Comparison of ENCODE assay signal across 16 cellular contexts in genomic region chr4:1307951-1308735, GRCh38. TPM values are rescaled to one million over a fixed set of nuclear protein-coding genes. Genes with fewer than 3 reads are reported as not detected.
DNase-seq lines count a peak whose midpoint lies in the region; ATAC-seq, FAIRE-seq and TF ChIP-seq lines count a peak whose summit lies in the region.
"Had no signal": no experiment of that assay in that cellular context is flagged by ENCODE, and none has a peak within 500 bp of the region (broad histone marks: within the 10 kb centered on the region; RNA-seq: fewer than 3 reads in every experiment).

No MANE protein-coding gene starts in this region.

- H3K23ac ChIP-seq in mesenchymal stem cell (ENCODE audit: low read length in 2 of 2) = no peak overlapping the region

- H2BK15ac ChIP-seq in mesenchymal stem cell (ENCODE audit: low read depth, poor library complexity, severe bottlenecking) = no peak overlapping the region

- TF ChIP-seq CTCF in heart left ventricle (IDR thresholded peaks at IDR 0.05) = no peak
- no peak for TF ChIP-seq CTCF in right atrium auricular region (IDR thresholded peaks at IDR 0.05)
- no peak for TF ChIP-seq CTCF in K562 (IDR thresholded peaks at IDR 0.05 in 2 of 3, conservative IDR thresholded peaks at IDR 0.05 in 1 of 3; ENCODE audit: insufficient read depth in 2 of 3, low read depth in 1 of 3, low read length in 3 of 3)
- TF ChIP-seq CTCF in thyroid gland (IDR thresholded peaks at IDR 0.05) = no peak

- H3K4me1 ChIP-seq in heart left ventricle (peaks cover 0 to 41% (median 35%) of the 10 kb centered on the region in 12 donors), right atrium auricular region (peaks cover 0 to 33% of the 10 kb centered on the region in 2 donors), K562 (replicated peaks in 1 of 2; ENCODE audit: control insufficient read depth in 2 of 2, insufficient read depth in 2 of 2, low read length in 2 of 2) (peaks cover 4 to 44% of the 10 kb centered on the region in 2 experiments; a peak in 4 of 5 replicates), mesenchymal stem cell (ENCODE audit: control insufficient read depth, insufficient read depth, low read depth, low read length) (peaks cover 31% of the 10 kb centered on the region), thyroid gland (peaks cover 39 to 60% of the 10 kb centered on the region in 2 donors)

- peaks cover 83% of the 10 kb centered on the region for H3K79me2 ChIP-seq in K562 (ENCODE audit: control insufficient read depth, insufficient read depth, low read length)

- H3K9me1 ChIP-seq in K562 (ENCODE audit: control insufficient read depth, insufficient read depth, low read length) = no peaks in the 10 kb centered on the region

- intact Hi-C loops in heart left ventricle (cut with DNase I) = loop anchor here in 2 of 10 donors (2.0 kb wide), 2 partner anchors 13 to 39 kb away; partner anchors contain the start of gene UVSSA (in 1 of the 2)
- intact Hi-C loops in K562 (cut with micrococcal nuclease) = no loop called here
- intact Hi-C loops in thyroid gland (cut with DNase I) = no loop called here

- peak overlapping the region; percentile 5 for H4K91ac ChIP-seq in mesenchymal stem cell (ENCODE audit: low read length)

- DNase-seq in heart left ventricle = peak in 3 of 5 donors; percentile 17 to 55 (median 23)
- DNase-seq in right atrium auricular region (ENCODE audit: low spot score) = no peak
- no peak for DNase-seq in K562 (ENCODE audit: extremely low read depth in 1 of 4, low spot score in 3 of 4)
- DNase-seq in mesenchymal stem cell = no peak
- DNase-seq in thyroid gland = peak in 1 of 2 donors; percentile 22
- no peak for DNase-seq in COLO829 (ENCODE audit: low spot score)
- DNase-seq: brain microvascular endothelial cell, DMS79 treated with DMSO at 0.1 percent for 48 hours, head of caudate nucleus, NCI-H1417 treated with DMSO at 0.1 percent for 48 hours, NCI-H446 treated with DMSO at 0.1 percent for 48 hours, T-helper 1 cell had no signal

- H4K8ac ChIP-seq in mesenchymal stem cell (ENCODE audit: low read length) = no peak overlapping the region

- TF ChIP-seq EP300 in K562 (IDR thresholded peaks at IDR 0.05; ENCODE audit: low read length) = no peak

- 0 out of 2 replicates have a peak overlapping the region, but pooled peaks have one; percentile 6 for H3K4me2 ChIP-seq in K562 (ENCODE audit: insufficient read depth, low read length)
- H3K4me2 ChIP-seq in mesenchymal stem cell (ENCODE audit: low read length, poor library complexity, severe bottlenecking) = no peak overlapping the region
- H3K4me2 ChIP-seq: KMS-11 had no signal

- H2BK5ac ChIP-seq in mesenchymal stem cell (ENCODE audit: low read depth, low read length, poor library complexity, severe bottlenecking) = no peak overlapping the region

- POLR2A ChIA-PET in K562 (lab: Yijun Ruan, JAX) = interaction anchor here (0.6 to 2.2 kb wide), 7 partner anchors 10 to 613 kb away, joined by 3 to 11 read pairs (median 4); partner anchors contain the start of gene MAEA

- peak overlapping the region in 1 of 2 experiments; percentile 59 for H2BK12ac ChIP-seq in mesenchymal stem cell (ENCODE audit: low read length in 2 of 2)

- peak overlapping the region in 1 of 2 experiments; percentile 59 for H3K18ac ChIP-seq in mesenchymal stem cell (ENCODE audit: low read depth in 1 of 2, low read length in 2 of 2)

- no peak overlapping the region for H2BK120ac ChIP-seq in mesenchymal stem cell (ENCODE audit: low read depth, low read length)

- H3K9ac ChIP-seq in K562 (ENCODE audit: insufficient read depth in 1 of 2, low read depth in 2 of 2, low read length in 2 of 2) (peak overlapping the region in 1 of 2 experiments; percentile 80; a peak in 2 of 4 replicates), mesenchymal stem cell (ENCODE audit: low read length) (peak overlapping the region; percentile 85)
- H3K9ac ChIP-seq: KMS-11 had no signal

- no peak overlapping the region for H3K4me3 ChIP-seq in heart left ventricle
- H3K4me3 ChIP-seq in right atrium auricular region = no peak overlapping the region
- no peak overlapping the region for H3K4me3 ChIP-seq in K562
- H3K4me3 ChIP-seq in mesenchymal stem cell (ENCODE audit: insufficient read depth in 1 of 2, low read depth in 1 of 2, low read length in 2 of 2) = no peak overlapping the region
- H3K4me3 ChIP-seq in thyroid gland (replicated peaks in 1 of 3) = no peak overlapping the region

- H3K36me3 ChIP-seq in heart left ventricle (peaks cover 0 to 28% (median 24%) of the 10 kb centered on the region in 9 donors), right atrium auricular region (peaks cover 7% of the 10 kb centered on the region), K562 (ENCODE audit: control insufficient read depth, insufficient read depth, low read length) (peaks cover 48% of the 10 kb centered on the region; the same call in 2 of the 3 replicates), mesenchymal stem cell (ENCODE audit: control insufficient read depth in 1 of 2, insufficient read depth in 2 of 2, low read depth in 1 of 2, low read length in 2 of 2) (peaks cover 34 to 45% of the 10 kb centered on the region in 2 experiments), thyroid gland (peaks cover 4 to 5% of the 10 kb centered on the region in 2 donors)

- TF ChIP-seq RAD21 in K562 (CRISPR knock-in tag; conservative IDR thresholded peaks at IDR 0.05 in 1 of 2, IDR thresholded peaks at IDR 0.05 in 1 of 2) = no peak

- no peak overlapping the region for H3K4ac ChIP-seq in mesenchymal stem cell (ENCODE audit: low read depth in 1 of 2, low read length in 2 of 2)

- no TSS peak for BruUV-seq in K562 (replicated peaks; lab: Mats Ljungman, UMichigan)

- peaks cover 24% of the 10 kb centered on the region for H3K79me1 ChIP-seq in mesenchymal stem cell (replicated peaks; ENCODE audit: low read length, poor library complexity, severe bottlenecking)

- CTCF ChIA-PET in K562 (lab: Yijun Ruan, JAX; ENCODE audit: low intra/inter-chr PET ratio) = no interaction called here

- peaks cover 12% of the 10 kb centered on the region for H4K20me1 ChIP-seq in K562 (replicated peaks; ENCODE audit: control insufficient read depth, insufficient read depth, low read length)

- peak overlapping the region in 1 of 2 experiments; percentile 90 for H3K14ac ChIP-seq in mesenchymal stem cell (ENCODE audit: low read length in 2 of 2)

- in situ Hi-C loops in K562 (cut with MboI) = no loop called here

- H2AFZ ChIP-seq in K562 (ENCODE audit: low read depth, low read length) (no peak overlapping the region), mesenchymal stem cell (ENCODE audit: low read depth, low read length) (no peak overlapping the region)

- FAIRE-seq in K562 (lab: Jason Lieb, UNC) = no peak
- FAIRE-seq: endothelial cell of umbilical vein had no signal

- H3K9me3 ChIP-seq in heart left ventricle (no peaks in the 10 kb centered on the region), right atrium auricular region (no peaks in the 10 kb centered on the region), K562 (replicated peaks; ENCODE audit: control insufficient read depth, insufficient read depth, low read depth, low read length) (no peaks in the 10 kb centered on the region), mesenchymal stem cell (ENCODE audit: control insufficient read depth, low read length) (no peaks in the 10 kb centered on the region), thyroid gland (no peaks in the 10 kb centered on the region)

- TF ChIP-seq POLR2A in heart left ventricle (IDR thresholded peaks at IDR 0.05) (no peak), K562 (conservative IDR thresholded peaks at IDR 0.05) (no peak), thyroid gland (IDR thresholded peaks at IDR 0.05) (no peak)

- no peaks in the 10 kb centered on the region for H3K27me3 ChIP-seq in heart left ventricle
- no peaks in the 10 kb centered on the region for H3K27me3 ChIP-seq in right atrium auricular region
- no peaks in the 10 kb centered on the region; a peak in 1 of 5 replicates for H3K27me3 ChIP-seq in K562 (ENCODE audit: control insufficient read depth in 2 of 2, insufficient read depth in 2 of 2, low read length in 2 of 2)
- no peaks in the 10 kb centered on the region for H3K27me3 ChIP-seq in mesenchymal stem cell (ENCODE audit: control insufficient read depth in 1 of 2, insufficient read depth in 1 of 2, low read length in 2 of 2)
- H3K27me3 ChIP-seq in thyroid gland = no peaks in the 10 kb centered on the region
- H3K27me3 ChIP-seq: brain microvascular endothelial cell had no signal

- WGBS in heart left ventricle, 4 donors = 93 to 94% (median 94%) methylated on average over 30 to 34 of the region's 34 CpGs
- WGBS in K562 (ENCODE audit: insufficient coverage, low coverage, missing lambda C conversion rate) = 94% methylated on average over 33 of the region's 34 CpGs
- WGBS in mesenchymal stem cell = 98% methylated on average over 32 of the region's 34 CpGs
- 87% methylated on average over 34 of the region's 34 CpGs for WGBS in thyroid gland, 2 donors

- H2AK5ac ChIP-seq in mesenchymal stem cell (ENCODE audit: low read length, severe bottlenecking) = no peak overlapping the region

- H3K27ac ChIP-seq in heart left ventricle (no peak overlapping the region), right atrium auricular region (peak overlapping the region in 1 of 2 donors; percentile 57), K562 (ENCODE audit: extremely low read depth, low read depth, low read length) (no peak overlapping the region), mesenchymal stem cell (ENCODE audit: low read length, poor library complexity, severe bottlenecking) (no peak overlapping the region), thyroid gland (peak overlapping the region; percentile 73 to 85 (median 82))
- H3K27ac ChIP-seq: KMS-11 had no signal

- ATAC-seq in heart left ventricle (no peak), K562 (no peak), GM19455 (IDR thresholded peaks at IDR 0.05; ENCODE audit: unreplicated experiment) (no peak), HG03280 (IDR thresholded peaks at IDR 0.05; ENCODE audit: unreplicated experiment) (no peak)

RNA-seq across cellular contexts. Expression of gene MAEA, which starts 18.5 kb away (rescaled TPM):
- total RNA-seq in heart left ventricle (10 to 100 TPM; 41.5 to 57.2 (median 45.1) TPM), right atrium auricular region (10 to 100 TPM; 46.0 to 51.7 TPM), K562 (2014; rRNA removed) (63.2 and 104 TPM in 2 replicates), K562 (2014; rRNA removed; fragmentation: Illumina TruSeq; extraction: Trizol) (18.7 and 20.5 TPM in 2 replicates), K562 (2015; rRNA removed; fragmentation: Illumina TruSeq; extraction: Trizol) (45.0 and 48.7 TPM in 2 replicates), K562 (2021) (84.4 and 86.5 TPM in 2 replicates), thyroid gland (10 to 100 TPM; 85.3 to 99.5 (median 87.3) TPM)
- polyA plus RNA-seq in heart left ventricle (10 to 100 TPM; 38.1 to 56.9 TPM), K562 (2011; rRNA removed) (59.3 and 60.8 TPM in 2 replicates), K562 (2014; fragmentation: Illumina TruSeq; extraction: Trizol) (34.3 and 57.0 TPM in 2 replicates), K562 (2014; fragmentation: Nextera tagmentation; extraction: Ambion mirVana) (1 to 10 TPM; 2.1 to 4.7 TPM), K562 (2014; rRNA removed) (72.5 and 74.7 TPM in 2 replicates)
- total RNA-seq in K562 (2011; cell fraction: chromatin; rRNA removed; ENCODE audit: low replicate concordance) = 97.9 and 170 TPM in 2 replicates
- total RNA-seq in K562 (2011; cell fraction: nucleolus; rRNA removed) = 114 and 125 TPM in 2 replicates
- 91.9 and 96.7 TPM in 2 replicates for total RNA-seq in K562 (2011; cell fraction: nucleoplasm; rRNA removed)
- polyA plus RNA-seq in K562 (2011; cell fraction: cytosol; rRNA removed) = 74.2 and 137 TPM in 2 replicates
- 133 and 220 TPM in 2 replicates for polyA plus RNA-seq in K562 (2011; cell fraction: nucleus; rRNA removed)
- 70.1 and 73.0 TPM in 2 replicates for polyA plus RNA-seq in K562 (2012)
- polyA minus RNA-seq in K562 (2011; rRNA and poly(A)+ RNA removed) = 25.7 and 39.9 TPM in 2 replicates
- 62.0 and 64.6 TPM in 2 replicates for polyA minus RNA-seq in K562 (2011; cell fraction: cytosol; rRNA and poly(A)+ RNA removed)
- 51.3 and 58.3 TPM in 2 replicates for polyA minus RNA-seq in K562 (2011; cell fraction: nucleus; rRNA and poly(A)+ RNA removed)
- 37.6 TPM for polyA plus RNA-seq in mesenchymal stem cell (2013, experiment 1 of 2)
- polyA plus RNA-seq in mesenchymal stem cell (2013, experiment 2 of 2) = 37.1 TPM

RNA-seq across cellular contexts. Expression of gene UVSSA, which starts 38.9 kb away (rescaled TPM):
- total RNA-seq in heart left ventricle (10 to 100 TPM in 2 of 9 donors, 1 to 10 TPM in 7; 5.0 to 14.2 (median 6.7) TPM), right atrium auricular region (1 to 10 TPM; 4.4 to 7.5 TPM), K562 (2014; rRNA removed) (4.5 and 5.4 TPM in 2 replicates), K562 (2014; rRNA removed; fragmentation: Illumina TruSeq; extraction: Trizol) (1.5 TPM in 2 replicates), K562 (2015; rRNA removed; fragmentation: Illumina TruSeq; extraction: Trizol) (2.6 and 2.9 TPM in 2 replicates), K562 (2021) (12.4 and 14.6 TPM in 2 replicates), thyroid gland (10 to 100 TPM; 16.7 to 38.7 (median 27.7) TPM)
- polyA plus RNA-seq in heart left ventricle (1 to 10 TPM; 4.7 to 6.6 TPM), K562 (2011; rRNA removed) (3.5 and 7.2 TPM in 2 replicates), K562 (2014; fragmentation: Illumina TruSeq; extraction: Trizol) (3.3 and 4.7 TPM in 2 replicates), K562 (2014; fragmentation: Nextera tagmentation; extraction: Ambion mirVana) (under 1 TPM; 0.21 to 0.27 TPM), K562 (2014; rRNA removed) (5.8 and 9.2 TPM in 2 replicates)
- total RNA-seq in K562 (2011; cell fraction: chromatin; rRNA removed; ENCODE audit: low replicate concordance) = 74.2 and 130 TPM in 2 replicates
- total RNA-seq in K562 (2011; cell fraction: nucleolus; rRNA removed) = 56.7 and 60.5 TPM in 2 replicates
- 48.0 and 51.4 TPM in 2 replicates for total RNA-seq in K562 (2011; cell fraction: nucleoplasm; rRNA removed)
- 3.2 and 3.4 TPM in 2 replicates for polyA plus RNA-seq in K562 (2011; cell fraction: cytosol; rRNA removed)
- polyA plus RNA-seq in K562 (2011; cell fraction: nucleus; rRNA removed) = 46.4 and 58.8 TPM in 2 replicates
- polyA plus RNA-seq in K562 (2012) = 5.4 and 8.3 TPM in 2 replicates
- polyA minus RNA-seq in K562 (2011; rRNA and poly(A)+ RNA removed) = 2.9 and 3.6 TPM in 2 replicates
- 3.3 TPM in 2 replicates for polyA minus RNA-seq in K562 (2011; cell fraction: cytosol; rRNA and poly(A)+ RNA removed)
- 12.8 and 18.4 TPM in 2 replicates for polyA minus RNA-seq in K562 (2011; cell fraction: nucleus; rRNA and poly(A)+ RNA removed)
- polyA plus RNA-seq in mesenchymal stem cell (2013, experiment 1 of 2) = 4.8 TPM
- polyA plus RNA-seq in mesenchymal stem cell (2013, experiment 2 of 2) = 4.3 TPM

RNA-seq across cellular contexts. Expression of gene CTBP1, which starts 59.2 kb away (rescaled TPM):
- total RNA-seq in heart left ventricle = 100 to 1,000 TPM; 105 to 165 (median 128) TPM
- 100 to 1,000 TPM in 1 of 2 donors, 10 to 100 TPM in 1; 92.0 to 148 TPM for polyA plus RNA-seq in heart left ventricle
- 100 to 1,000 TPM; 104 to 140 TPM for total RNA-seq in right atrium auricular region
- 63.5 and 142 TPM in 2 replicates for total RNA-seq in K562 (2011; cell fraction: chromatin; rRNA removed; ENCODE audit: low replicate concordance)
- 94.5 and 102 TPM in 2 replicates for total RNA-seq in K562 (2011; cell fraction: nucleolus; rRNA removed)
- 48.0 and 62.1 TPM in 2 replicates for total RNA-seq in K562 (2011; cell fraction: nucleoplasm; rRNA removed)
- 162 and 230 TPM in 2 replicates for total RNA-seq in K562 (2014; rRNA removed)
- total RNA-seq in K562 (2014; rRNA removed; fragmentation: Illumina TruSeq; extraction: Trizol) = 27.2 and 30.4 TPM in 2 replicates
- total RNA-seq in K562 (2015; rRNA removed; fragmentation: Illumina TruSeq; extraction: Trizol) = 67.9 and 70.4 TPM in 2 replicates
- 134 and 148 TPM in 2 replicates for total RNA-seq in K562 (2021)
- 68.2 and 72.3 TPM in 2 replicates for polyA plus RNA-seq in K562 (2011; rRNA removed)
- polyA plus RNA-seq in K562 (2011; cell fraction: cytosol; rRNA removed) = 113 and 437 TPM in 2 replicates
- polyA plus RNA-seq in K562 (2011; cell fraction: nucleus; rRNA removed) = 168 and 330 TPM in 2 replicates
- 113 and 126 TPM in 2 replicates for polyA plus RNA-seq in K562 (2012)
- 64.0 and 116 TPM in 2 replicates for polyA plus RNA-seq in K562 (2014; fragmentation: Illumina TruSeq; extraction: Trizol)
- polyA plus RNA-seq in K562 (2014; fragmentation: Nextera tagmentation; extraction: Ambion mirVana) = 10 to 100 TPM; 14.5 to 20.0 TPM
- 111 and 118 TPM in 2 replicates for polyA plus RNA-seq in K562 (2014; rRNA removed)
- 33.8 and 54.2 TPM in 2 replicates for polyA minus RNA-seq in K562 (2011; rRNA and poly(A)+ RNA removed)
- 135 and 154 TPM in 2 replicates for polyA minus RNA-seq in K562 (2011; cell fraction: cytosol; rRNA and poly(A)+ RNA removed)
- 39.7 and 56.8 TPM in 2 replicates for polyA minus RNA-seq in K562 (2011; cell fraction: nucleus; rRNA and poly(A)+ RNA removed)
- 96.7 TPM for polyA plus RNA-seq in mesenchymal stem cell (2013, experiment 1 of 2)
- polyA plus RNA-seq in mesenchymal stem cell (2013, experiment 2 of 2) = 92.8 TPM
- 100 to 1,000 TPM; 102 to 226 (median 177) TPM for total RNA-seq in thyroid gland

Comparison
In these comparisons a context has a peak if more than half of its experiments do, and no peak if none do; other contexts are left out.
1. DNase-seq: peak in heart left ventricle (3 of 5); none in right atrium auricular region (single experiment), K562 (0 of 4), mesenchymal stem cell (single experiment) and COLO829 (single experiment).
2. H3K27ac ChIP-seq: peak in thyroid gland (3 of 3); none in heart left ventricle (0 of 12), K562 (single experiment) and mesenchymal stem cell (single experiment).